In genomic region chr12:108850854-108851573, GRCh38 we compare ENCODE assay signal across 8 cellular contexts. TPM values are rescaled to one million over a fixed set of nuclear protein-coding genes. Genes with fewer than 3 reads are reported as not detected.
DNase-seq lines count a peak whose midpoint lies in the region; ATAC-seq and TF ChIP-seq lines count a peak whose summit lies in the region.

No MANE protein-coding gene starts in this region.

- no peak overlapping the region for H4K5ac ChIP-seq in H9 (ENCODE audit: insufficient read length, low read depth, low read length)

- H3K27ac ChIP-seq in H9 (ENCODE audit: insufficient read length, low read depth, low read length), result no peak overlapping the region
- H3K27ac ChIP-seq in effector memory CD4-positive, alpha-beta T cell (ENCODE audit: insufficient read depth, low read length, poor library complexity, severe bottlenecking), result no peak overlapping the region

- H3K4me1 ChIP-seq in mucosa of descending colon (ENCODE audit: low read depth) (peaks cover 9% of the 10 kb centered on the region), H9 (ENCODE audit: insufficient read depth, low read length) (no peaks in the 10 kb centered on the region)
- peaks cover 4% of the 10 kb centered on the region for H3K4me1 ChIP-seq in effector memory CD4-positive, alpha-beta T cell (ENCODE audit: control insufficient read depth, insufficient read depth, low read length, poor library complexity, severe bottlenecking)

- H3K79me1 ChIP-seq in H9 (ENCODE audit: insufficient read depth, low read depth, low read length, poor library complexity, severe bottlenecking), result no peaks in the 10 kb centered on the region

- no peak overlapping the region for H3K4me3 ChIP-seq in mucosa of descending colon
- no peak overlapping the region for H3K4me3 ChIP-seq in effector memory CD4-positive, alpha-beta T cell (ENCODE audit: insufficient read depth, low read depth, low read length, poor library complexity, severe bottlenecking)

- H3K18ac ChIP-seq in H9 (ENCODE audit: insufficient read length, low read depth, low read length), result no peak overlapping the region

- no peak overlapping the region for H3K4ac ChIP-seq in H9 (ENCODE audit: low read depth, low read length)

- no peak overlapping the region for H3K14ac ChIP-seq in H9 (ENCODE audit: insufficient read depth, low read length)

- CTCF ChIA-PET in activated CD8-positive, alpha-beta memory T cell treated with anti-CD3 and anti-CD28 coated beads, Interleukin-2, amount 10 ng/mL, durations not matched to agents 7 days and 5 days (lab: Charles Lee), result interaction anchor here (0.9 kb wide), 1 partner anchor 13 kb away, joined by 4 read pairs; no protein-coding TSS in a partner anchor

- no peaks in the 10 kb centered on the region for H3K27me3 ChIP-seq in H9 (ENCODE audit: insufficient read depth, low read length)
- H3K27me3 ChIP-seq in effector memory CD4-positive, alpha-beta T cell (replicated peaks; ENCODE audit: control insufficient read depth, insufficient read depth, low read length, poor library complexity, severe bottlenecking), result no peaks in the 10 kb centered on the region

- peaks cover 50% of the 10 kb centered on the region for H3K4me1 Mint-ChIP-seq in activated CD8-positive, alpha-beta memory T cell treated with anti-CD3 and anti-CD28 coated beads, Interleukin-2, amount 10 ng/mL, durations not matched to agents 7 days and 5 days
- H3K4me1 Mint-ChIP-seq in brain (peaks cover 72% of the 10 kb centered on the region), H9 (peaks cover 9 to 15% of the 10 kb centered on the region in 2 experiments)

- H2BK12ac ChIP-seq in H9 (ENCODE audit: insufficient read length, low read depth, low read length), result no peak overlapping the region

- H3K4me2 ChIP-seq in H9 (ENCODE audit: insufficient read depth, insufficient read length, low read length), result no peak overlapping the region

- ATAC-seq in activated CD8-positive, alpha-beta memory T cell treated with anti-CD3 and anti-CD28 coated beads, Interleukin-2, amount 10 ng/mL, durations not matched to agents 7 days and 5 days, result no peak
- peak; percentile 39 for ATAC-seq in mucosa of descending colon

- H3K56ac ChIP-seq in H9 (ENCODE audit: insufficient read length, low read depth, low read length), result no peak overlapping the region

- no peak overlapping the region for H4K91ac ChIP-seq in H9 (ENCODE audit: insufficient read length, low read depth, low read length)

- H3K27ac Mint-ChIP-seq in activated CD8-positive, alpha-beta memory T cell treated with anti-CD3 and anti-CD28 coated beads, Interleukin-2, amount 10 ng/mL, durations not matched to agents 7 days and 5 days, result peak overlapping the region; percentile 62
- peak overlapping the region in 4 of 5 experiments; percentile 12 to 88 (median 75) for H3K27ac Mint-ChIP-seq in brain
- H3K27ac Mint-ChIP-seq in H9, result peak overlapping the region in 1 of 3 experiments; percentile 63; a peak in 2 of 7 replicates

- no peaks in the 10 kb centered on the region for H4K20me1 ChIP-seq in H9 (ENCODE audit: control insufficient read depth, insufficient read depth, insufficient read length)

- peaks cover 64% of the 10 kb centered on the region for H3K36me3 Mint-ChIP-seq in activated CD8-positive, alpha-beta memory T cell treated with anti-CD3 and anti-CD28 coated beads, Interleukin-2, amount 10 ng/mL, durations not matched to agents 7 days and 5 days
- H3K36me3 Mint-ChIP-seq in brain (peaks cover 86% of the 10 kb centered on the region), H9 (ENCODE audit: insufficient read depth in 1 of 3, low read depth in 3 of 3) (peaks cover 40 to 71% (median 53%) of the 10 kb centered on the region in 3 experiments)

- no peak overlapping the region for H4K8ac ChIP-seq in H9 (replicated peaks; ENCODE audit: insufficient read length, low read depth, low read length)

- TF ChIP-seq CTCF in brain (conservative IDR thresholded peaks at IDR 0.05), result no peak
- no peak for TF ChIP-seq CTCF in mucosa of descending colon (IDR thresholded peaks at IDR 0.05)
- TF ChIP-seq CTCF in H9 (conservative IDR thresholded peaks at IDR 0.05), result no peak

- no peak overlapping the region for H3K4me3 Mint-ChIP-seq in activated CD8-positive, alpha-beta memory T cell treated with anti-CD3 and anti-CD28 coated beads, Interleukin-2, amount 10 ng/mL, durations not matched to agents 7 days and 5 days
- H3K4me3 Mint-ChIP-seq in brain, result peak overlapping the region in 1 of 5 experiments; percentile 6
- H3K4me3 Mint-ChIP-seq in H9, result no peak overlapping the region

- WGBS in H9 (ENCODE audit: extremely low coverage, insufficient read length, low lambda C conversion rate), result no CpG with 5 or more reads among the region's 9 CpGs

- no peak overlapping the region for H2BK15ac ChIP-seq in H9 (ENCODE audit: low read depth, low read length)

- no peak for DNase-seq in activated CD8-positive, alpha-beta memory T cell treated with anti-CD3 and anti-CD28 coated beads, Interleukin-2, amount 10 ng/mL, durations not matched to agents 7 days and 5 days
- no peak for DNase-seq in activated CD8-positive, alpha-beta memory T cell treated with anti-CD3 and anti-CD28 coated beads, Interleukin-2, amount 50 U/mL, for 48 hours
- DNase-seq in HS-27A (ENCODE audit: low read depth), result peak; percentile 69
- DNase-seq in mucosa of descending colon, result no peak
- no peak for DNase-seq in H9
- no peak for DNase-seq in effector memory CD4-positive, alpha-beta T cell
- no peak for DNase-seq in NCI-H1694 (lab: John Stamatoyannopoulos, UW)

- H3K27me3 Mint-ChIP-seq in activated CD8-positive, alpha-beta memory T cell treated with anti-CD3 and anti-CD28 coated beads, Interleukin-2, amount 10 ng/mL, durations not matched to agents 7 days and 5 days, result no peaks in the 10 kb centered on the region
- H3K27me3 Mint-ChIP-seq in brain (peaks cover 3% of the 10 kb centered on the region), H9 (ENCODE audit: low read depth) (no peaks in the 10 kb centered on the region)

- H3K9me3 Mint-ChIP-seq in activated CD8-positive, alpha-beta memory T cell treated with anti-CD3 and anti-CD28 coated beads, Interleukin-2, amount 10 ng/mL, durations not matched to agents 7 days and 5 days (ENCODE audit: low read depth), result peaks cover 2% of the 10 kb centered on the region
- H3K9me3 Mint-ChIP-seq in brain (peaks cover 0 to 15% (median 5%) of the 10 kb centered on the region in 5 experiments), H9 (peaks cover 10 to 12% of the 10 kb centered on the region in 2 experiments; a peak in 4 of 5 replicates)

- H3K36me3 ChIP-seq in mucosa of descending colon (ENCODE audit: low read depth), result no peaks in the 10 kb centered on the region
- peaks cover 26% of the 10 kb centered on the region for H3K36me3 ChIP-seq in effector memory CD4-positive, alpha-beta T cell (ENCODE audit: control insufficient read depth, insufficient read depth, low read length)

- intact Hi-C loops in mucosa of descending colon (cut with DNase I, micrococcal nuclease), result loop anchor here in 1 of 2 donors (10.0 kb wide), 1 partner anchor 46 kb away; no protein-coding TSS in a partner anchor

- no peak overlapping the region for H2BK20ac ChIP-seq in H9 (ENCODE audit: low read depth, low read length, poor library complexity, severe bottlenecking)

- H3K9me3 ChIP-seq in mucosa of descending colon (no peaks in the 10 kb centered on the region), H9 (ENCODE audit: control insufficient read depth, low read depth, low read length) (no peaks in the 10 kb centered on the region)
- no peaks in the 10 kb centered on the region for H3K9me3 ChIP-seq in effector memory CD4-positive, alpha-beta T cell (ENCODE audit: control insufficient read depth, low read length)

- no peak overlapping the region for H3K9ac ChIP-seq in H9 (ENCODE audit: extremely low read depth, insufficient read length, low read length)

- H3K23me2 ChIP-seq in H9 (ENCODE audit: insufficient read length, low read depth, low read length, poor library complexity, severe bottlenecking), result no peaks in the 10 kb centered on the region

- H2BK120ac ChIP-seq in H9 (ENCODE audit: low read depth, low read length, poor library complexity, severe bottlenecking), result no peak overlapping the region

- H3K79me2 ChIP-seq in H9 (ENCODE audit: insufficient read depth, low read length), result no peaks in the 10 kb centered on the region; the same call in none of the 2 replicates

- H2AFZ ChIP-seq in H9 (ENCODE audit: low read length), result no peak overlapping the region

- H2BK5ac ChIP-seq in H9 (ENCODE audit: insufficient read length, low read length), result no peak overlapping the region

- no peak overlapping the region for H2AK5ac ChIP-seq in H9 (ENCODE audit: insufficient read length, low read length)

- H3K23ac ChIP-seq in H9 (ENCODE audit: insufficient read length, low read depth, low read length), result no peak overlapping the region

- no peak overlapping the region for H3T11ph ChIP-seq in H9 (ENCODE audit: low read length)

RNA-seq across cellular contexts. Expression of gene SSH1, which starts 6.4 kb away (rescaled TPM):
- total RNA-seq in activated CD8-positive, alpha-beta memory T cell treated with anti-CD3 and anti-CD28 coated beads, Interleukin-2, amount 10 ng/mL, durations not matched to agents 7 days and 5 days, result 10 to 100 TPM; 66.9 to 73.9 TPM
- 9.9 TPM for polyA plus RNA-seq in brain (ENCODE audit: insufficient read depth, low read depth, low replicate concordance)
- total RNA-seq in mucosa of descending colon (10 to 100 TPM; 23.9 to 49.5 (median 25.6) TPM), H9 (2021) (21.8 and 24.0 TPM in 2 replicates)

RNA-seq across cellular contexts. Expression of gene DAO, which starts 28.9 kb away (rescaled TPM):
- not detected for total RNA-seq in activated CD8-positive, alpha-beta memory T cell treated with anti-CD3 and anti-CD28 coated beads, Interleukin-2, amount 10 ng/mL, durations not matched to agents 7 days and 5 days
- 0.78 TPM for polyA plus RNA-seq in brain (ENCODE audit: insufficient read depth, low read depth, low replicate concordance)
- total RNA-seq in mucosa of descending colon, result 1 to 10 TPM in 2 of 3 donors, under 1 TPM in 1; 0.79 to 4.8 (median 3.0) TPM
- total RNA-seq in H9 (2021), result not detected in 2 replicates
